34 cellular contexts compared by ENCODE assay signal in genomic region chr20:45503430-45503829, GRCh38. TPM values are rescaled to one million over a fixed set of nuclear protein-coding genes. Genes with fewer than 3 reads are reported as not detected.
"Had no signal": no experiment of that assay in that cellular context is flagged by ENCODE, and none has a peak within 500 bp of the region (broad histone marks: within the 10 kb centered on the region; RNA-seq: fewer than 3 reads in every experiment).

No MANE protein-coding gene starts in this region.

- H3K4me1 ChIP-seq: esophagus squamous epithelium, gastrocnemius medialis, left lung, lower lobe of right lung had no signal

- H3K27me3 ChIP-seq: gastrocnemius medialis had no signal

- DNase-seq: cortex of kidney; effector CD8-positive, alpha-beta T cell; effector memory CD8-positive, alpha-beta T cell; endodermal cell; erythroblast; esophagus squamous epithelium; foreskin fibroblast; foreskin melanocyte; gastrocnemius medialis; glutamatergic neuron; head of caudate nucleus; heart right ventricle; hippocampal formation; left cardiac atrium; left lung; left ventricle myocardium superior; lower lobe of right lung; mesenchymal stem cell; mucosa of descending colon; naive B cell; naive thymus-derived CD8-positive, alpha-beta T cell had no signal

- H3K27ac ChIP-seq: epithelial cell of prostate, esophagus squamous epithelium, gastrocnemius medialis, heart right ventricle, left lung, lower lobe of right lung had no signal

- FAIRE-seq: endometrium, islet of Langerhans, keratinocyte had no signal

- H3K36me3 ChIP-seq: esophagus squamous epithelium, gastrocnemius medialis, heart right ventricle, left lung, lower lobe of right lung had no signal

- ATAC-seq: effector memory CD8-positive, alpha-beta T cell; esophagus mucosa; gastrocnemius medialis; heart right ventricle; left cardiac atrium; left ventricle myocardium superior; mucosa of descending colon; naive thymus-derived CD8-positive, alpha-beta T cell had no signal

- H3K4me3 ChIP-seq: esophagus squamous epithelium, gastrocnemius medialis, heart right ventricle, left lung, lower lobe of right lung, mucosa of descending colon had no signal

- H3K9me3 ChIP-seq: esophagus squamous epithelium, gastrocnemius medialis, heart right ventricle, left lung, lower lobe of right lung, mucosa of descending colon had no signal

RNA-seq across cellular contexts. Expression of gene SPINT3, which starts 12.0 kb away (rescaled TPM):
- total RNA-seq: dermis microvascular lymphatic vessel endothelial cell; endodermal cell; esophagus mucosa; esophagus squamous epithelium; gastrocnemius medialis; glomerular endothelial cell; heart right ventricle; kidney epithelial cell; left cardiac atrium; left lung; left ventricle myocardium superior; lower leg skin; lower lobe of right lung; lung microvascular endothelial cell; mesenteric fat pad; mesothelial cell of epicardium; mucosa of descending colon; myocyte; naive thymus-derived CD8-positive, alpha-beta T cell had no signal
- polyA plus RNA-seq: heart right ventricle; keratinocyte; naive thymus-derived CD8-positive, alpha-beta T cell had no signal

RNA-seq across cellular contexts. Expression of gene WFDC2, which starts 33.9 kb away (rescaled TPM):
- total RNA-seq: dermis microvascular lymphatic vessel endothelial cell, gastrocnemius medialis, glomerular endothelial cell, lung microvascular endothelial cell, mesenteric fat pad, myocyte had no signal
- polyA plus RNA-seq: keratinocyte had no signal

RNA-seq across cellular contexts. Expression of gene WFDC6, which starts 35.9 kb away (rescaled TPM):
- total RNA-seq: dermis microvascular lymphatic vessel endothelial cell; endodermal cell; esophagus mucosa; esophagus squamous epithelium; gastrocnemius medialis; glomerular endothelial cell; heart right ventricle; kidney epithelial cell; left cardiac atrium; left lung; left ventricle myocardium superior; lower lobe of right lung; lung microvascular endothelial cell; mesenteric fat pad; mesothelial cell of epicardium; mucosa of descending colon; myocyte; naive thymus-derived CD8-positive, alpha-beta T cell had no signal
- polyA plus RNA-seq: heart right ventricle; keratinocyte; naive thymus-derived CD8-positive, alpha-beta T cell had no signal

RNA-seq across cellular contexts. Expression of gene EPPIN, which starts 43.8 kb away (rescaled TPM):
- total RNA-seq: dermis microvascular lymphatic vessel endothelial cell; esophagus mucosa; esophagus squamous epithelium; gastrocnemius medialis; glomerular endothelial cell; heart right ventricle; kidney epithelial cell; left lung; left ventricle myocardium superior; lower leg skin; lung microvascular endothelial cell; mesenteric fat pad; mesothelial cell of epicardium; mucosa of descending colon; myocyte; naive thymus-derived CD8-positive, alpha-beta T cell had no signal
- polyA plus RNA-seq: heart right ventricle; keratinocyte; naive thymus-derived CD8-positive, alpha-beta T cell had no signal
